19 cellular contexts compared by ENCODE assay signal in genomic region chr2:72113847-72114692, GRCh38. TPM values are rescaled to one million over a fixed set of nuclear protein-coding genes. Genes with fewer than 3 reads are reported as not detected.
"Had no signal": no experiment of that assay in that cellular context is flagged by ENCODE, and none has a peak within 500 bp of the region (broad histone marks: within the 10 kb centered on the region; RNA-seq: fewer than 3 reads in every experiment).

No MANE protein-coding gene starts in this region.

- H3K4me1 Mint-ChIP-seq: activated T-helper 17 cell treated with anti-CD3 and anti-CD28 coated beads, Interleukin-2, amount 50 U/mL, for 72 hours; immature natural killer cell; stimulated activated effector memory CD8-positive, alpha-beta T cell treated with anti-CD3 and anti-CD28 coated beads, Interleukin-12 subunit alpha, Interleukin-12 subunit beta, amount 100 ng/mL, for 72 hours had no signal

- H3K36me3 ChIP-seq: gastroesophageal sphincter, heart right ventricle, right lobe of liver, thoracic aorta had no signal

- H3K27me3 ChIP-seq: right lobe of liver had no signal

- H3K9me3 Mint-ChIP-seq: stimulated activated effector memory CD8-positive, alpha-beta T cell treated with anti-CD3 and anti-CD28 coated beads, Interleukin-12 subunit alpha, Interleukin-12 subunit beta, amount 100 ng/mL, for 72 hours; T-helper 2 cell treated with Interferon-gamma antibody and Interleukin-4, amounts not matched to agents 5 μg/mL and 100 μg/mL, for 36 hours had no signal

- H3K27ac ChIP-seq: gastroesophageal sphincter, heart right ventricle, psoas muscle, right lobe of liver had no signal

- DNase-seq: activated CD4-positive, alpha-beta T cell treated with anti-CD3 and anti-CD28 coated beads, Interleukin-2, amount 50 U/mL, for 4 hours; activated naive CD4-positive, alpha-beta T cell treated with Interleukin-2 at 50 U/mL for 16 hours; activated T-cell treated with anti-CD3 and anti-CD28 coated beads, Interleukin-2, amount 50 U/mL, for 1 hour; central memory CD4-positive, alpha-beta T cell; heart right ventricle; immature natural killer cell; mesenchymal stem cell; occipital lobe; psoas muscle; right lobe of liver; stimulated activated CD4-positive, alpha-beta T cell treated with anti-CD3 and anti-CD28 coated beads, Interleukin-4, amount 100 ng/mL, for 24 hours had no signal

- ATAC-seq: activated T-helper 17 cell treated with anti-CD3 and anti-CD28 coated beads, Interleukin-2, amount 50 U/mL, for 72 hours; right lobe of liver had no signal

- H3K9me3 ChIP-seq: gastroesophageal sphincter, heart right ventricle, psoas muscle, right lobe of liver, thoracic aorta had no signal

- H3K4me1 ChIP-seq: heart right ventricle, psoas muscle, right lobe of liver had no signal

- H3K4me3 Mint-ChIP-seq: activated T-helper 17 cell treated with anti-CD3 and anti-CD28 coated beads, Interleukin-2, amount 50 U/mL, for 72 hours; brain; immature natural killer cell; nephron; stimulated activated effector memory CD8-positive, alpha-beta T cell treated with anti-CD3 and anti-CD28 coated beads, Interleukin-12 subunit alpha, Interleukin-12 subunit beta, amount 100 ng/mL, for 72 hours; T-helper 2 cell treated with Interferon-gamma antibody and Interleukin-4, amounts not matched to agents 5 μg/mL and 100 μg/mL, for 36 hours had no signal

- H3K27ac Mint-ChIP-seq: activated T-helper 17 cell treated with anti-CD3 and anti-CD28 coated beads, Interleukin-2, amount 50 U/mL, for 72 hours; immature natural killer cell; nephron; stimulated activated effector memory CD8-positive, alpha-beta T cell treated with anti-CD3 and anti-CD28 coated beads, Interleukin-12 subunit alpha, Interleukin-12 subunit beta, amount 100 ng/mL, for 72 hours; T-helper 2 cell treated with Interferon-gamma antibody and Interleukin-4, amounts not matched to agents 5 μg/mL and 100 μg/mL, for 36 hours had no signal

- H3K36me3 Mint-ChIP-seq: brain; immature natural killer cell; stimulated activated effector memory CD8-positive, alpha-beta T cell treated with anti-CD3 and anti-CD28 coated beads, Interleukin-12 subunit alpha, Interleukin-12 subunit beta, amount 100 ng/mL, for 72 hours had no signal

- H3K4me3 ChIP-seq: gastroesophageal sphincter, heart right ventricle, psoas muscle, right lobe of liver, SK-N-MC, thoracic aorta had no signal

RNA-seq across cellular contexts. Expression of gene CYP26B1, which starts 33.6 kb away (rescaled TPM):
- polyA plus RNA-seq: immature natural killer cell had no signal
